Comparison of ENCODE assay signal across 8 cellular contexts in the genomic region with DNA sequence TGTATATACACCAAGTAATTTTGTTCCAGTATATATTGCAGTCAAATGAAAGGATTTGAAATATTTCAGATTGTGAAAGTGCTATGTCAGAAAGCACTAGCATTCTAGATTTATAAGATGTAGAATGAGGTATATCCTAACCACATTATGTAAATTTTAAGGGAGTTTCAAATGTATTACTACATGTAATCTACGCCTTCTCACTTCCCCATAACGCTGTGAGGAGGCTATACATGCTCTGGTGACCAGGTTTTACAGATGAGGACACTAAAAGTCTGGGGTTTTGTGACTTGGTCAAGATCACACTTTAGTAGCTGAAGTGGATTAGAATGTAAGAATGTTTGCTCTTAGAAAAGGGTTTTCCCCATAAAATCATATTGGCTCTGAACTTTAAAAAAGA. TPM values are rescaled to one million over a fixed set of nuclear protein-coding genes. Genes with fewer than 3 reads are reported as not detected.
DNase-seq lines count a peak whose midpoint lies in the region; ATAC-seq and TF ChIP-seq lines count a peak whose summit lies in the region.
"Had no signal": no experiment of that assay in that cellular context is flagged by ENCODE, and none has a peak within 500 bp of the region (broad histone marks: within the 10 kb centered on the region; RNA-seq: fewer than 3 reads in every experiment).

No MANE protein-coding gene starts in this region.

- ATAC-seq in GM18907 (IDR thresholded peaks at IDR 0.05; ENCODE audit: unreplicated experiment), result peak; percentile 99
- peak; percentile 99 for ATAC-seq in GM21825 (IDR thresholded peaks at IDR 0.05; ENCODE audit: unreplicated experiment)
- peak; percentile 100 for ATAC-seq in HG03521 (IDR thresholded peaks at IDR 0.05; ENCODE audit: unreplicated experiment)
- no peak for ATAC-seq in heart left ventricle

- H3K4me1 ChIP-seq in osteoblast (ENCODE audit: insufficient read depth, low read length), result peaks cover 26% of the 10 kb centered on the region
- H3K4me1 ChIP-seq in heart left ventricle, result peaks cover 0 to 35% (median 6%) of the 10 kb centered on the region in 12 donors

- H3K27me3 ChIP-seq in osteoblast (ENCODE audit: insufficient read depth, low read length) (no peaks in the 10 kb centered on the region), heart left ventricle (no peaks in the 10 kb centered on the region)

- DNase-seq in osteoblast (ENCODE audit: insufficient read length, low spot score, missing footprints) (no peak), islet precursor cell (no peak), G401 (ENCODE audit: low spot score) (no peak), heart left ventricle (no peak)
- DNase-seq: NCI-H1417 had no signal

- no peak overlapping the region for H3K4me2 ChIP-seq in osteoblast (ENCODE audit: insufficient read depth, low read length)

- intact Hi-C loops in heart left ventricle (cut with DNase I), result loop anchor here in 1 of 10 donors (10.0 kb wide), 1 partner anchor 119 kb away; no protein-coding TSS in a partner anchor

- TF ChIP-seq CTCF in osteoblast (IDR thresholded peaks at IDR 0.05; ENCODE audit: extremely low read depth, low read depth, low read length), result no peak
- TF ChIP-seq CTCF in heart left ventricle (IDR thresholded peaks at IDR 0.05), result no peak

- H2AFZ ChIP-seq in osteoblast (ENCODE audit: low read length), result peak overlapping the region; percentile 32

- peak overlapping the region; percentile 56 for H3K27ac ChIP-seq in osteoblast (ENCODE audit: low read depth, low read length)
- peak overlapping the region in 1 of 12 donors; percentile 14 for H3K27ac ChIP-seq in heart left ventricle

- no peak for TF ChIP-seq POLR2A in heart left ventricle (IDR thresholded peaks at IDR 0.05)

- H3K36me3 ChIP-seq in osteoblast (ENCODE audit: insufficient read depth, low read length) (no peaks in the 10 kb centered on the region), heart left ventricle (no peaks in the 10 kb centered on the region)

- H3K4me3 ChIP-seq in osteoblast (ENCODE audit: insufficient read depth, low read length) (no peak overlapping the region), heart left ventricle (no peak overlapping the region)

- in situ Hi-C loops in G401 (cut with HindIII; ENCODE audit: low sequenced_read_pairs), result no loop called here

- H3K79me2 ChIP-seq in osteoblast (ENCODE audit: insufficient read depth, low read length), result no peaks in the 10 kb centered on the region

- 78 to 83% (median 81%) methylated on average over 2 of the region's 2 CpGs for WGBS in heart left ventricle, 4 donors

- no peaks in the 10 kb centered on the region for H4K20me1 ChIP-seq in osteoblast (ENCODE audit: insufficient read depth, low read length)

- H3K9me3 ChIP-seq in osteoblast (ENCODE audit: low read depth, low read length) (no peaks in the 10 kb centered on the region), heart left ventricle (no peaks in the 10 kb centered on the region)

RNA-seq across cellular contexts. Expression of a gene that starts 8.1 kb away (rescaled TPM):
- 0.59 and 1.1 TPM in 2 replicates for total RNA-seq in osteoblast
- total RNA-seq in G401 (2014; rRNA removed; shearing (Covaris generic)), result not detected in 2 replicates
- 1 to 10 TPM; 1.3 to 9.3 (median 4.2) TPM for total RNA-seq in heart left ventricle
- polyA plus RNA-seq in heart left ventricle, result 1 to 10 TPM; 1.3 to 4.4 TPM

Comparison
In these comparisons a context has a peak if more than half of its experiments do, and no peak if none do; other contexts are left out.
1. ATAC-seq: peak in GM18907 (single experiment), GM21825 (single experiment) and HG03521 (single experiment); none in heart left ventricle (0 of 4).